Comparison of ENCODE assay signal across 14 cellular contexts in the genomic region with DNA sequence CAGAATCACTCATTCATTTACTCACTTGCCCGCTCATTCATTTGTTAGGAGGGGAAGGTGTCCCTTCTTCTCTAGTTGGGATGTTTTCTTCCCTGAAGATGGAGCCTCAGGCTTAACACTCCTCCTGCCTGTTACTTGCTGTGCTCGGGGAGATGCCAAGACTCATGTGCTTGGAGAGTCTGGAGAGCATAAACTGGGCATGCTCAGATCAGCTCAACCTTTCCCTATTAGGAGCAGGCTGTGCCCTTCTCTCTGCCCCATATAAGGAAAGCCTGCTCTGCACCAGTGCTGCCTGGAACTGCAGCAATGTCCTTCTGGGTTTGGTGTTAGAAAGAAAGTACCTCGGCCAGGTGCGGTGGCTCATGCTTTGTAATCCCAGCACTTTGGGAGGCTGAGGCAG. TPM values are rescaled to one million over a fixed set of nuclear protein-coding genes. Genes with fewer than 3 reads are reported as not detected.
DNase-seq lines count a peak whose midpoint lies in the region; ATAC-seq and TF ChIP-seq lines count a peak whose summit lies in the region.
"Had no signal": no experiment of that assay in that cellular context is flagged by ENCODE, and none has a peak within 500 bp of the region (broad histone marks: within the 10 kb centered on the region; RNA-seq: fewer than 3 reads in every experiment).

No MANE protein-coding gene starts in this region.

- peaks cover 5% of the 10 kb centered on the region for H3K4me1 Mint-ChIP-seq in activated T-helper 17 cell treated with anti-CD3 and anti-CD28 coated beads, Interleukin-2, amount 50 U/mL, for 72 hours

- H3K4me3 Mint-ChIP-seq in activated T-helper 17 cell treated with anti-CD3 and anti-CD28 coated beads, Interleukin-2, amount 50 U/mL, for 72 hours = no peak overlapping the region

- TF ChIP-seq CTCF in AG10803 (conservative IDR thresholded peaks at IDR 0.05; ENCODE audit: low read length) = no peak
- no peak for TF ChIP-seq CTCF in mucosa of descending colon (IDR thresholded peaks at IDR 0.05)

- no peaks in the 10 kb centered on the region for H3K9me3 Mint-ChIP-seq in activated T-helper 17 cell treated with anti-CD3 and anti-CD28 coated beads, Interleukin-2, amount 50 U/mL, for 72 hours

- no peaks in the 10 kb centered on the region for H3K27me3 Mint-ChIP-seq in activated T-helper 17 cell treated with anti-CD3 and anti-CD28 coated beads, Interleukin-2, amount 50 U/mL, for 72 hours

- peaks cover 83% of the 10 kb centered on the region for H3K36me3 Mint-ChIP-seq in activated T-helper 17 cell treated with anti-CD3 and anti-CD28 coated beads, Interleukin-2, amount 50 U/mL, for 72 hours (ENCODE audit: low read depth)

- peaks cover 5% of the 10 kb centered on the region for H3K4me1 ChIP-seq in mucosa of descending colon (ENCODE audit: low read depth)

- H3K9me3 ChIP-seq in mucosa of descending colon = no peaks in the 10 kb centered on the region

- peak overlapping the region; percentile 82 for H3K27ac Mint-ChIP-seq in activated T-helper 17 cell treated with anti-CD3 and anti-CD28 coated beads, Interleukin-2, amount 50 U/mL, for 72 hours

- H3K36me3 ChIP-seq in mucosa of descending colon (ENCODE audit: low read depth) = peaks cover 4% of the 10 kb centered on the region

- DNase-seq in AG10803 (ENCODE audit: low read depth) (peak; percentile 28), left cardiac atrium (no peak), sciatic nerve (ENCODE audit: low spot score) (no peak), DMS114 treated with DMSO at 0.1 percent for 48 hours (lab: John Stamatoyannopoulos, UW; ENCODE audit: unreplicated experiment) (no peak), mucosa of descending colon (no peak), retina (no peak)
- DNase-seq: activated naive CD4-positive, alpha-beta T cell; caudate nucleus; NCI-H1417 treated with DMSO at 0.1 percent for 48 hours; stimulated activated CD4-positive, alpha-beta T cell treated with anti-CD3 and anti-CD28 coated beads, Interleukin-4, amount 100 ng/mL, for 1 hour had no signal

- no peak for ATAC-seq in activated T-helper 17 cell treated with anti-CD3 and anti-CD28 coated beads, Interleukin-2, amount 50 U/mL, for 72 hours (replicated peaks)
- ATAC-seq in left cardiac atrium (peak; percentile 80 to 87), sciatic nerve (peak; percentile 64), GM19463 (IDR thresholded peaks at IDR 0.05; ENCODE audit: unreplicated experiment) (no peak), mucosa of descending colon (no peak)
- ATAC-seq: HepG2 had no signal

- intact Hi-C loops in left cardiac atrium (cut with DNase I) = no loop called here
- intact Hi-C loops in sciatic nerve (cut with DNase I) = no loop called here
- intact Hi-C loops in mucosa of descending colon (cut with DNase I, micrococcal nuclease) = no loop called here

- H3K4me3 ChIP-seq in AG10803 (ENCODE audit: low read length) = no peak overlapping the region
- no peak overlapping the region for H3K4me3 ChIP-seq in mucosa of descending colon
- H3K4me3 ChIP-seq: GM23248 had no signal

RNA-seq across cellular contexts. Expression of a gene that starts 18.0 kb away (rescaled TPM):
- 100 to 1,000 TPM; 197 to 205 TPM for total RNA-seq in activated T-helper 17 cell treated with anti-CD3 and anti-CD28 coated beads, Interleukin-2, amount 50 U/mL, for 72 hours
- total RNA-seq in left cardiac atrium (100 to 1,000 TPM in 1 of 2 donors, 10 to 100 TPM in 1; 77.4 to 109 TPM), sciatic nerve (93.4 TPM), mucosa of descending colon (10 to 100 TPM; 90.1 to 94.4 (median 94.1) TPM)

RNA-seq across cellular contexts. Expression of a gene that starts 22.5 kb away (rescaled TPM):
- 10 to 100 TPM; 13.1 to 22.0 TPM for total RNA-seq in activated T-helper 17 cell treated with anti-CD3 and anti-CD28 coated beads, Interleukin-2, amount 50 U/mL, for 72 hours
- total RNA-seq in left cardiac atrium (10 to 100 TPM; 17.7 to 21.8 TPM), sciatic nerve (39.5 TPM), mucosa of descending colon (10 to 100 TPM; 21.2 to 34.3 (median 23.3) TPM)

RNA-seq across cellular contexts. Expression of a gene that starts 59.6 kb away (rescaled TPM):
- 10 to 100 TPM; 11.6 to 19.0 TPM for total RNA-seq in activated T-helper 17 cell treated with anti-CD3 and anti-CD28 coated beads, Interleukin-2, amount 50 U/mL, for 72 hours
- 100 to 1,000 TPM in 1 of 2 donors, 10 to 100 TPM in 1; 73.2 to 111 TPM for total RNA-seq in left cardiac atrium
- total RNA-seq in sciatic nerve = 113 TPM
- 10 to 100 TPM; 20.2 to 86.7 (median 41.3) TPM for total RNA-seq in mucosa of descending colon

Comparison
In these comparisons a context has a peak if more than half of its experiments do, and no peak if none do; other contexts are left out.
1. ATAC-seq: peak in left cardiac atrium (2 of 2) and sciatic nerve (single experiment); none in activated T-helper 17 cell treated with anti-CD3 and anti-CD28 coated beads, Interleukin-2, amount 50 U/mL, for 72 hours (single experiment), GM19463 (single experiment) and mucosa of descending colon (single experiment).